In the genomic region with DNA sequence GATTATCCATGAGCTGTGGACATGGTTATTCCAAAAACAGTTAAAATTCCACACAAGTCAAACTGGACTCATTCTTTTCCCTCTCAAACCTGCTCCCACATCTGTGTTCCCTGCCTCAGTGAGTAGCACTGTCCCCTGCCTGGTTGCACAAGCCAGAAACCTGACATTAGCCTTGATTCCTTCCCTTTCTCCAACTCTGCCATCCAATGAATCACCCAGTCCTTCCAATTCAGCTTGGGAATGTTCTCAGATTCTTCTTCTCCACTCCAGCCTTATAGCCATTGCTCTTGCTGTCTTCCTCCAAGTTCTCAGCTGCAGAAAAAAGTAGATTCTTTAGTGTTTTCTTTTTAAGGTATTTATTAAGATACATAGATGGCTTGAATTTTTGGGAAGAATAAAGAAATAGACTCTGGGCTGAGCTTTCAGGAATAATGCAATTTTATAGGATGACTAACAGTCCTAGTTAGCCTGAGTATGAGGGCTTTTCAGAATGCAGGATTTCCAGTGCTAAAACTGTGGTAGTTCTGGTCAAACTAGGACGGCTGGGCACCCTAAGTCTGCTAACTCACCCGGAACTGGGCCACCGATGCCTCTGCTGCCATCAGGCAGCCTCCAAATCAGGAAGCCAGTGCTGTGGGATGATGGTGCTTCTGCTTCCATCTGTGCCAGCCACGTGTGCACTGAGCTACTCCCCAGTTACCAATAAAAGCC, we compare ENCODE assay signal across 1 cellular context.
TF ChIP-seq lines count a peak whose summit lies in the region.

No MANE protein-coding gene starts in this region.

TF ChIP-seq in SK-N-SH treated with all-trans-retinoic acid at 6 μM for 48 hours, 23 proteins besides CTCF, POLR2A, EP300 and RAD21 (continued from another document):
- TF ChIP-seq ZNF565 (CRISPR knock-in tag; conservative IDR thresholded peaks at IDR 0.05; ENCODE audit: low read depth): no peak
- no peak for TF ChIP-seq OSR1 (CRISPR knock-in tag; IDR thresholded peaks at IDR 0.05)
- no peak for TF ChIP-seq SNAI2 (CRISPR knock-in tag; IDR thresholded peaks at IDR 0.05)
- TF ChIP-seq, protein P1, sequence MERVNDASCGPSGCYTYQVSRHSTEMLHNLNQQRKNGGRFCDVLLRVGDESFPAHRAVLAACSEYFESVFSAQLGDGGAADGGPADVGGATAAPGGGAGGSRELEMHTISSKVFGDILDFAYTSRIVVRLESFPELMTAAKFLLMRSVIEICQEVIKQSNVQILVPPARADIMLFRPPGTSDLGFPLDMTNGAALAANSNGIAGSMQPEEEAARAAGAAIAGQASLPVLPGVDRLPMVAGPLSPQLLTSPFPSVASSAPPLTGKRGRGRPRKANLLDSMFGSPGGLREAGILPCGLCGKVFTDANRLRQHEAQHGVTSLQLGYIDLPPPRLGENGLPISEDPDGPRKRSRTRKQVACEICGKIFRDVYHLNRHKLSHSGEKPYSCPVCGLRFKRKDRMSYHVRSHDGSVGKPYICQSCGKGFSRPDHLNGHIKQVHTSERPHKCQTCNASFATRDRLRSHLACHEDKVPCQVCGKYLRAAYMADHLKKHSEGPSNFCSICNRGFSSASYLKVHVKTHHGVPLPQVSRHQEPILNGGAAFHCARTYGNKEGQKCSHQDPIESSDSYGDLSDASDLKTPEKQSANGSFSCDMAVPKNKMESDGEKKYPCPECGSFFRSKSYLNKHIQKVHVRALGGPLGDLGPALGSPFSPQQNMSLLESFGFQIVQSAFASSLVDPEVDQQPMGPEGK (CRISPR knock-in tag; IDR thresholded peaks at IDR 0.05; ENCODE audit: borderline replicate concordance): no peak
